10 cellular contexts compared by ENCODE assay signal in the genomic region with DNA sequence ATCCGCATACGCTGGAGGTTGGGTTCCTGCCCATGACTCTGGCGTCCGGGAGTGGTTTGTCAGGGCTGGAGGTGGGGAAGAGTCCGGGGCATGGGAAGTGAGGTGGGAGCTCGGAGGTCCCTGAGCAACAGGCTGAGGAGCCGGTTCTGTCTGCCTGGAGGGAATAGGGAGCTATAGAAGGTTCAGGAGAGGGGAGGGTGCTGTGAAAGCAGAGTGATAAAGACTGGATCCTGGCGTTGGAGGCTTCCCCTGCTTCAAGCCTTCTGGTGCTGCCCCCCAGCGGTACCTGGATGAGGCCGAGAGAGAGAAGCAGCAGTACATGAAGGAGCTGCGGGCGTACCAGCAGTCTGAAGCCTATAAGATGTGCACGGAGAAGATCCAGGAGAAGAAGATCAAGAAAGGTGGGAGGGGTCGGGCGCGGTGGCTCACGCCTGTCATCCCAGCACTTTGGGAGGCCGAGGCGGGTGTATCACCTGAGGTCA. TPM values are rescaled to one million over a fixed set of nuclear protein-coding genes. Genes with fewer than 3 reads are reported as not detected.
DNase-seq lines count a peak whose midpoint lies in the region; ATAC-seq and TF ChIP-seq lines count a peak whose summit lies in the region.
"Had no signal": no experiment of that assay in that cellular context is flagged by ENCODE, and none has a peak within 500 bp of the region (broad histone marks: within the 10 kb centered on the region; RNA-seq: fewer than 3 reads in every experiment).

No MANE protein-coding gene starts in this region.

- no peaks in the 10 kb centered on the region for H3K9me3 ChIP-seq in OCI-LY1 (ENCODE audit: low read length)
- H3K9me3 ChIP-seq: SJSA1 had no signal

- H3K9ac ChIP-seq in OCI-LY1 (ENCODE audit: low read length) = no peak overlapping the region

- no peak for DNase-seq in activated naive CD8-positive, alpha-beta T cell treated with anti-CD3 and anti-CD28 coated beads, Interleukin-2, amount 50 U/mL, for 24 hours
- DNase-seq in chondrocyte (ENCODE audit: low spot score) (no peak), GOT3 (lab: John Stamatoyannopoulos, UW) (no peak), kidney tubule cell (ENCODE audit: low spot score) (no peak)
- peak; percentile 42 for DNase-seq in stimulated activated CD8-positive, alpha-beta memory T cell treated with anti-CD3 and anti-CD28 coated beads, Interleukin-4, amount 100 ng/mL, for 48 hours
- DNase-seq: DMS79 had no signal

- H2AFZ ChIP-seq in OCI-LY1 (ENCODE audit: low read length) = no peak overlapping the region

- no peaks in the 10 kb centered on the region for H3K79me2 ChIP-seq in OCI-LY1 (ENCODE audit: insufficient read depth, low read length)

- no peak for ATAC-seq in activated naive CD8-positive, alpha-beta T cell treated with anti-CD3 and anti-CD28 coated beads, Interleukin-2, amount 50 U/mL, for 24 hours
- no peak for ATAC-seq in GM21576 (IDR thresholded peaks at IDR 0.05; ENCODE audit: unreplicated experiment)

- H3K4me1 Mint-ChIP-seq in activated naive CD8-positive, alpha-beta T cell (ENCODE audit: low read depth) = peaks cover 6% of the 10 kb centered on the region
- peaks cover 16% of the 10 kb centered on the region for H3K4me1 Mint-ChIP-seq in activated naive CD8-positive, alpha-beta T cell treated with anti-CD3 and anti-CD28 coated beads, Interleukin-2, amount 50 U/mL, for 24 hours
- peaks cover 25% of the 10 kb centered on the region for H3K4me1 Mint-ChIP-seq in chondrocyte (ENCODE audit: low read depth)

- H3K36me3 ChIP-seq in OCI-LY1 (ENCODE audit: insufficient read depth, low read length) = peaks cover 18% of the 10 kb centered on the region

- H3K4me1 ChIP-seq in OCI-LY1 (ENCODE audit: insufficient read depth, low read length, severe bottlenecking) = peaks cover 21% of the 10 kb centered on the region

- H3F3A ChIP-seq in OCI-LY1 (ENCODE audit: insufficient read depth, low read length) = 0 out of 2 replicates have a peak, but pooled peaks cover 3% of the 10 kb centered on the region

- TF ChIP-seq CTCF in OCI-LY1 (IDR thresholded peaks at IDR 0.05; ENCODE audit: low read length) (peak; percentile 80), chondrocyte (IDR thresholded peaks at IDR 0.05) (peak; percentile 70)

- no peak overlapping the region for H3K27ac ChIP-seq in OCI-LY1 (ENCODE audit: low read depth, low read length, poor library complexity, severe bottlenecking)
- H3K27ac ChIP-seq: SJSA1 had no signal

- H3K27ac Mint-ChIP-seq in activated naive CD8-positive, alpha-beta T cell = no peak overlapping the region
- no peak overlapping the region for H3K27ac Mint-ChIP-seq in activated naive CD8-positive, alpha-beta T cell treated with anti-CD3 and anti-CD28 coated beads, Interleukin-2, amount 50 U/mL, for 24 hours
- H3K27ac Mint-ChIP-seq in chondrocyte (ENCODE audit: unreplicated experiment) = no peak overlapping the region

- H3K9me2 ChIP-seq in OCI-LY1 (ENCODE audit: low read depth, low read length) = no peaks in the 10 kb centered on the region

- no peaks in the 10 kb centered on the region for H3K27me3 ChIP-seq in OCI-LY1 (ENCODE audit: insufficient read depth, low read length)
- H3K27me3 ChIP-seq: SJSA1 had no signal

- no peak overlapping the region for H3K4me3 ChIP-seq in OCI-LY1 (ENCODE audit: low read depth, low read length, poor library complexity, severe bottlenecking)
- H3K4me3 ChIP-seq: SJSA1 had no signal

- H3K4me2 ChIP-seq in OCI-LY1 (ENCODE audit: low read length) = no peak overlapping the region

- H3K9me3 Mint-ChIP-seq in activated naive CD8-positive, alpha-beta T cell (ENCODE audit: low read depth) = no peaks in the 10 kb centered on the region
- H3K9me3 Mint-ChIP-seq in activated naive CD8-positive, alpha-beta T cell treated with anti-CD3 and anti-CD28 coated beads, Interleukin-2, amount 50 U/mL, for 24 hours = no peaks in the 10 kb centered on the region
- no peaks in the 10 kb centered on the region for H3K9me3 Mint-ChIP-seq in chondrocyte (ENCODE audit: low read depth)

- H3K36me3 Mint-ChIP-seq in activated naive CD8-positive, alpha-beta T cell = peaks cover 3% of the 10 kb centered on the region
- peaks cover 6% of the 10 kb centered on the region for H3K36me3 Mint-ChIP-seq in activated naive CD8-positive, alpha-beta T cell treated with anti-CD3 and anti-CD28 coated beads, Interleukin-2, amount 50 U/mL, for 24 hours (ENCODE audit: low read depth)
- peaks cover 6% of the 10 kb centered on the region for H3K36me3 Mint-ChIP-seq in chondrocyte (ENCODE audit: low read depth)

- no peaks in the 10 kb centered on the region for H4K20me1 ChIP-seq in OCI-LY1 (ENCODE audit: insufficient read depth, low read length)

- peak overlapping the region; percentile 35 for H3K4me3 Mint-ChIP-seq in activated naive CD8-positive, alpha-beta T cell
- no peak overlapping the region for H3K4me3 Mint-ChIP-seq in activated naive CD8-positive, alpha-beta T cell treated with anti-CD3 and anti-CD28 coated beads, Interleukin-2, amount 50 U/mL, for 24 hours
- no peak overlapping the region for H3K4me3 Mint-ChIP-seq in chondrocyte (ENCODE audit: unreplicated experiment)

- H3K27me3 Mint-ChIP-seq in activated naive CD8-positive, alpha-beta T cell = no peaks in the 10 kb centered on the region
- no peaks in the 10 kb centered on the region for H3K27me3 Mint-ChIP-seq in activated naive CD8-positive, alpha-beta T cell treated with anti-CD3 and anti-CD28 coated beads, Interleukin-2, amount 50 U/mL, for 24 hours
- no peaks in the 10 kb centered on the region for H3K27me3 Mint-ChIP-seq in chondrocyte (ENCODE audit: low read depth)

RNA-seq across cellular contexts. Expression of a gene that starts 2.6 kb away (rescaled TPM):
- total RNA-seq in chondrocyte = 60.9 to 69.3 TPM (median 68.2 TPM) in 3 replicates

RNA-seq across cellular contexts. Expression of a gene that starts 10.0 kb away (rescaled TPM):
- 0.15 to 3.3 TPM (median 2.2 TPM) in 3 replicates for total RNA-seq in chondrocyte

RNA-seq across cellular contexts. Expression of a gene that starts 17.9 kb away (rescaled TPM):
- total RNA-seq in chondrocyte = 65.8 to 101 TPM (median 98.4 TPM) in 3 replicates

RNA-seq across cellular contexts. Expression of a gene that starts 31.4 kb away (rescaled TPM):
- total RNA-seq in chondrocyte = 5.4 to 5.8 TPM in 2 of 3 replicates, not detected in the other
- total RNA-seq: SJSA1 had no signal

RNA-seq across cellular contexts. Expression of a gene that starts 36.3 kb away (rescaled TPM):
- total RNA-seq in chondrocyte = 0.35 to 0.65 TPM (median 0.56 TPM) in 3 replicates
